10 cellular contexts compared by ENCODE assay signal in the genomic region with DNA sequence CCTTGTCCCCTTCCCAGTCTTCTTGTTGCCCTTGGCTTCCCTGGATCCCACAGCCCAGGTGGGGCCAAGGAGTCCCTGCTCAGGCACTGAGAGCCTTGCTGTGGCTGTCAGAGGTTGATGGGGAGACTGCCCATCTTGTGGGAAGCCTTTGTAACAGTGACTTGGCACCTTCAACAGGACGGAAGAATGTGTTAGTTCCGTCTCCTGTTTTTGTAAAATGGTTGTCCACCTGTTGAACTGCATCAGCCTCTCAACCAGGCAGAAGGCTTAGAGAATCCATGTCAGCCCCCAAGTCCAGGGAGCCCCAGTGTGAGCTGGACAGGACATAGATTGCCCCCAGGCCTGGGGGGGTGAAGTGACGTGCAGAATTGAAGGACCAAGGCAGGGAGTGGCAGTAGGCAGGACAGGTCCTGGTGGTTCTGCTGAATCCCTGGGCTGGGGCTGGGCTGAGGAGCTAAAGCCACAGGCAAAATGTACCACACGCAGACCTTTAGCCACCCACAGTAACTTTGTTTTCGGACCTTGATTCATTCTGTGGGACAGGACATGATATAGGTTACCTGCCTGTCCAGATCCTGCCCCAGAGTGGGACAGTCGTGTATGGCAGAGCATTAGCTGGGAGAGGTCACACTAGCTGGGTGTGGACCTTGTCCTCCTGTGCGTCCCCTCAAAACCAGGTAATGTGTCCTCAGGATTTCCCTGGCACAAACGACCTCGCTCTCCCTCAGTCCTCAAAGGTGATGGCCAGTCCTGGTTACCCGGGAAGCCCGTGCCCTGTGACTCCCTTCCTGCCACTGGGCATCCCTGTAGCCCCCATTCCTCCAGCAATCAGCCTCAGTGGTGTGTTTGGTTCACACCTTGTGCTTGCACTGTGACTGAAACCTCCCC. TPM values are rescaled to one million over a fixed set of nuclear protein-coding genes. Genes with fewer than 3 reads are reported as not detected.
A peak's percentile ranks its signal among the peaks of the same experiment; 100 is the strongest.
DNase-seq lines count a peak whose midpoint lies in the region; ATAC-seq, FAIRE-seq and TF ChIP-seq lines count a peak whose summit lies in the region.
"Had no signal": no experiment of that assay in that cellular context is flagged by ENCODE, and none has a peak within 500 bp of the region (broad histone marks: within the 10 kb centered on the region; RNA-seq: fewer than 3 reads in every experiment).

No MANE protein-coding gene starts in this region.

- H3K9me1 ChIP-seq in K562 (ENCODE audit: control insufficient read depth, insufficient read depth, low read length) = no peaks in the 10 kb centered on the region

- TF ChIP-seq EP300 in K562 (IDR thresholded peaks at IDR 0.05; ENCODE audit: low read length) = no peak

- H3K27ac Mint-ChIP-seq in stimulated activated naive CD8-positive, alpha-beta T cell treated with anti-CD3 and anti-CD28 coated beads, Interleukin-15, Interleukin-2, amounts not matched to agents 100 ng/mL and 50 ng/mL, for 24 hours = peak overlapping the region; percentile 75

- no TSS peak for BruUV-seq in K562 (replicated peaks; lab: Mats Ljungman, UMichigan)

- peaks cover 42% of the 10 kb centered on the region for H4K20me1 ChIP-seq in K562 (replicated peaks; ENCODE audit: control insufficient read depth, insufficient read depth, low read length)

- no peak for ATAC-seq in stimulated activated naive CD8-positive, alpha-beta T cell treated with anti-CD3 and anti-CD28 coated beads, Interleukin-15, Interleukin-2, amounts not matched to agents 100 U/mL and 50 U/mL, for 24 hours
- peak; percentile 31 for ATAC-seq in K562
- no peak for ATAC-seq in GM18870 (IDR thresholded peaks at IDR 0.05; ENCODE audit: unreplicated experiment)
- ATAC-seq in GM21381 (IDR thresholded peaks at IDR 0.05; ENCODE audit: unreplicated experiment) = no peak
- ATAC-seq in GM21786 (IDR thresholded peaks at IDR 0.05; ENCODE audit: unreplicated experiment) = no peak

- peak overlapping the region; percentile 22; the same call in 2 of the 3 replicates for H3K27ac ChIP-seq in K562 (ENCODE audit: extremely low read depth, low read depth, low read length)
- H3K27ac ChIP-seq in mucosa of rectum (ENCODE audit: low read depth in 2 of 2, low read length in 2 of 2) = peak overlapping the region; percentile 82 to 92

- CTCF ChIA-PET in K562 (lab: Yijun Ruan, JAX; ENCODE audit: low intra/inter-chr PET ratio) = no interaction called here

- H3K9ac ChIP-seq in K562 (ENCODE audit: insufficient read depth in 1 of 2, low read depth in 2 of 2, low read length in 2 of 2) (peak overlapping the region in 1 of 2 experiments; percentile 73; a peak in 1 of 4 replicates), mucosa of rectum (ENCODE audit: low read depth in 1 of 2, low read length in 2 of 2) (peak overlapping the region; percentile 53 to 66)

- intact Hi-C loops in K562 (cut with micrococcal nuclease) = no loop called here

- in situ Hi-C loops in K562 (cut with MboI) = no loop called here

- H3K27me3 Mint-ChIP-seq in stimulated activated naive CD8-positive, alpha-beta T cell treated with anti-CD3 and anti-CD28 coated beads, Interleukin-15, Interleukin-2, amounts not matched to agents 100 ng/mL and 50 ng/mL, for 24 hours = no peaks in the 10 kb centered on the region

- no peaks in the 10 kb centered on the region for H3K9me3 Mint-ChIP-seq in stimulated activated naive CD8-positive, alpha-beta T cell treated with anti-CD3 and anti-CD28 coated beads, Interleukin-15, Interleukin-2, amounts not matched to agents 100 ng/mL and 50 ng/mL, for 24 hours

- peaks cover 10% of the 10 kb centered on the region for H3K36me3 Mint-ChIP-seq in stimulated activated naive CD8-positive, alpha-beta T cell treated with anti-CD3 and anti-CD28 coated beads, Interleukin-15, Interleukin-2, amounts not matched to agents 100 ng/mL and 50 ng/mL, for 24 hours (ENCODE audit: low read depth)

- no peak for TF ChIP-seq CTCF in K562 (IDR thresholded peaks at IDR 0.05 in 2 of 3, conservative IDR thresholded peaks at IDR 0.05 in 1 of 3; ENCODE audit: insufficient read depth in 2 of 3, low read depth in 1 of 3, low read length in 3 of 3)

- no peak overlapping the region for H3K4me2 ChIP-seq in K562 (ENCODE audit: insufficient read depth, low read length)

- POLR2A ChIA-PET in K562 (lab: Yijun Ruan, JAX) = interaction anchor here (0.7 to 1.3 kb wide), 2 partner anchors 12 to 47 kb away, joined by 3 read pairs; no protein-coding TSS in a partner anchor

- H3K79me2 ChIP-seq in K562 (ENCODE audit: control insufficient read depth, insufficient read depth, low read length) = peaks cover 97% of the 10 kb centered on the region

- no peak overlapping the region for H2AFZ ChIP-seq in K562 (ENCODE audit: low read depth, low read length)

- TF ChIP-seq POLR2A in K562 (conservative IDR thresholded peaks at IDR 0.05) = no peak

- no peaks in the 10 kb centered on the region for H3K27me3 ChIP-seq in K562 (ENCODE audit: control insufficient read depth in 2 of 2, insufficient read depth in 2 of 2, low read length in 2 of 2)
- H3K27me3 ChIP-seq in mucosa of rectum (ENCODE audit: control insufficient read depth in 2 of 2, insufficient read depth in 2 of 2, low read length in 2 of 2) = no peaks in the 10 kb centered on the region
- H3K27me3 ChIP-seq: BE2C had no signal

- H3K4me1 ChIP-seq in K562 (replicated peaks in 1 of 2; ENCODE audit: control insufficient read depth in 2 of 2, insufficient read depth in 2 of 2, low read length in 2 of 2) (peaks cover 2 to 14% of the 10 kb centered on the region in 2 experiments; a peak in 3 of 5 replicates), mucosa of rectum (ENCODE audit: control insufficient read depth in 2 of 2, insufficient read depth in 2 of 2, low read length in 2 of 2) (peaks cover 21 to 22% of the 10 kb centered on the region in 2 donors)
- H3K4me1 ChIP-seq: BE2C had no signal

- no peak for FAIRE-seq in K562 (lab: Jason Lieb, UNC)

- 86% methylated on average over 11 of the region's 11 CpGs for WGBS in K562 (ENCODE audit: insufficient coverage, low coverage, missing lambda C conversion rate)

- no peak for TF ChIP-seq RAD21 in K562 (CRISPR knock-in tag; conservative IDR thresholded peaks at IDR 0.05 in 1 of 2, IDR thresholded peaks at IDR 0.05 in 1 of 2)

- peaks cover 74% of the 10 kb centered on the region for H3K4me1 Mint-ChIP-seq in stimulated activated naive CD8-positive, alpha-beta T cell treated with anti-CD3 and anti-CD28 coated beads, Interleukin-15, Interleukin-2, amounts not matched to agents 100 ng/mL and 50 ng/mL, for 24 hours (ENCODE audit: low read depth)

- no peak for DNase-seq in stimulated activated naive CD8-positive, alpha-beta T cell treated with anti-CD3 and anti-CD28 coated beads, Interleukin-15, Interleukin-2, amounts not matched to agents 100 U/mL and 50 U/mL, for 24 hours
- DNase-seq in K562 (ENCODE audit: extremely low read depth in 1 of 4, low spot score in 3 of 4) = no peak
- DNase-seq in stimulated activated CD4-positive, alpha-beta T cell treated with anti-CD3 and anti-CD28 coated beads, Interleukin-15, amount 100 ng/mL, for 24 hours = no peak
- DNase-seq: BE2C, erythroblast had no signal

- no peaks in the 10 kb centered on the region for H3K9me3 ChIP-seq in K562 (replicated peaks; ENCODE audit: control insufficient read depth, insufficient read depth, low read depth, low read length)
- H3K9me3 ChIP-seq in mucosa of rectum (ENCODE audit: control insufficient read depth in 2 of 2, low read length in 2 of 2) = no peaks in the 10 kb centered on the region
- H3K9me3 ChIP-seq: BE2C had no signal

- H3K4me3 Mint-ChIP-seq in stimulated activated naive CD8-positive, alpha-beta T cell treated with anti-CD3 and anti-CD28 coated beads, Interleukin-15, Interleukin-2, amounts not matched to agents 100 ng/mL and 50 ng/mL, for 24 hours = peak overlapping the region; percentile 14

- H3K4me3 ChIP-seq in K562 (no peak overlapping the region), mucosa of rectum (ENCODE audit: low read length in 2 of 2) (peak overlapping the region; percentile 54 to 65)

- H3K36me3 ChIP-seq in K562 (ENCODE audit: control insufficient read depth, insufficient read depth, low read length) = peaks cover 53% of the 10 kb centered on the region
- peaks cover 0 to 3% of the 10 kb centered on the region in 2 donors for H3K36me3 ChIP-seq in mucosa of rectum (ENCODE audit: control insufficient read depth in 2 of 2, insufficient read depth in 2 of 2, low read length in 2 of 2)
- H3K36me3 ChIP-seq: BE2C had no signal

RNA-seq across cellular contexts. Expression of a gene that starts 47.0 kb away (rescaled TPM):
- total RNA-seq in K562 (2011; cell fraction: chromatin; rRNA removed; ENCODE audit: low replicate concordance) = 64.2 and 71.9 TPM in 2 replicates
- 40.3 and 42.0 TPM in 2 replicates for total RNA-seq in K562 (2011; cell fraction: nucleolus; rRNA removed)
- total RNA-seq in K562 (2011; cell fraction: nucleoplasm; rRNA removed) = 44.1 and 58.8 TPM in 2 replicates
- total RNA-seq in K562 (2014; rRNA removed) (114 and 141 TPM in 2 replicates), K562 (2014; rRNA removed; fragmentation: Illumina TruSeq; extraction: Trizol) (36.3 and 39.2 TPM in 2 replicates), K562 (2015; rRNA removed; fragmentation: Illumina TruSeq; extraction: Trizol) (61.2 and 65.5 TPM in 2 replicates), K562 (2021) (215 and 226 TPM in 2 replicates)
- polyA plus RNA-seq in K562 (2011; rRNA removed) (25.4 and 33.0 TPM in 2 replicates), K562 (2014; fragmentation: Illumina TruSeq; extraction: Trizol) (44.2 and 80.9 TPM in 2 replicates), K562 (2014; fragmentation: Nextera tagmentation; extraction: Ambion mirVana) (1 to 10 TPM; 2.4 to 5.1 TPM), K562 (2014; rRNA removed) (88.4 and 112 TPM in 2 replicates)
- 21.1 and 45.0 TPM in 2 replicates for polyA plus RNA-seq in K562 (2011; cell fraction: cytosol; rRNA removed)
- 23.6 and 33.3 TPM in 2 replicates for polyA plus RNA-seq in K562 (2011; cell fraction: nucleus; rRNA removed)
- 44.9 and 60.8 TPM in 2 replicates for polyA plus RNA-seq in K562 (2012)
- 33.1 and 40.4 TPM in 2 replicates for polyA minus RNA-seq in K562 (2011; rRNA and poly(A)+ RNA removed)
- 55.4 and 91.3 TPM in 2 replicates for polyA minus RNA-seq in K562 (2011; cell fraction: cytosol; rRNA and poly(A)+ RNA removed)
- 12.5 and 17.4 TPM in 2 replicates for polyA minus RNA-seq in K562 (2011; cell fraction: nucleus; rRNA and poly(A)+ RNA removed)
